In genomic region chr14:70096866-70097265, GRCh38 we compare ENCODE assay signal across 12 cellular contexts.
A peak's percentile ranks its signal among the peaks of the same experiment; 100 is the strongest.
DNase-seq lines count a peak whose midpoint lies in the region.
"Had no signal": no experiment of that assay in that cellular context is flagged by ENCODE, and none has a peak within 500 bp of the region (broad histone marks: within the 10 kb centered on the region; RNA-seq: fewer than 3 reads in every experiment).

No MANE protein-coding gene starts in this region.

- H3K36me3 Mint-ChIP-seq in CD8-positive, alpha-beta memory T cell = no peaks in the 10 kb centered on the region

- no peaks in the 10 kb centered on the region for H3K36me3 ChIP-seq in CD8-positive, alpha-beta memory T cell (ENCODE audit: insufficient read depth, low read length)

- no peaks in the 10 kb centered on the region for H3K9me3 ChIP-seq in CD8-positive, alpha-beta memory T cell (ENCODE audit: low read length)

- POLR2A ChIA-PET in CD8-positive, alpha-beta memory T cell (lab: Charles Lee) = no interaction called here

- H3K27ac Mint-ChIP-seq in CD8-positive, alpha-beta memory T cell = peak overlapping the region in 1 of 8 donors; percentile 23

- H3K4me1 Mint-ChIP-seq in CD8-positive, alpha-beta memory T cell = no peaks in the 10 kb centered on the region

- no peak overlapping the region for H3K4me3 ChIP-seq in CD8-positive, alpha-beta memory T cell (ENCODE audit: low read length)

- H3K27me3 ChIP-seq in CD8-positive, alpha-beta memory T cell (ENCODE audit: insufficient read depth, low read length, poor library complexity, severe bottlenecking) = peaks cover 4% of the 10 kb centered on the region

- no peak overlapping the region for H3K27ac ChIP-seq in CD8-positive, alpha-beta memory T cell (ENCODE audit: low read depth, low read length)

- DNase-seq in NCI-H2196 treated with DMSO at 0.1 percent for 48 hours (lab: John Stamatoyannopoulos, UW; ENCODE audit: unreplicated experiment) (peak; percentile 13), NCI-H2196 (lab: John Stamatoyannopoulos, UW; ENCODE audit: unreplicated experiment) (no peak), NCI-H524 (lab: John Stamatoyannopoulos, UW) (peak; percentile 30 to 77), ecto neural progenitor cell (ENCODE audit: low spot score) (peak; percentile 62), retina (peak; percentile 31), NCI-H2029 (lab: John Stamatoyannopoulos, UW) (no peak)
- DNase-seq in effector CD8-positive, alpha-beta T cell (lab: John Stamatoyannopoulos, UW) = no peak
- no peak for DNase-seq in CD8-positive, alpha-beta memory T cell
- DNase-seq: activated CD4-positive, alpha-beta T cell treated with anti-CD3 and anti-CD28 coated beads for 48 hours; AML-193; NCI-H226; stimulated activated naive CD4-positive, alpha-beta T cell treated with Interleukin-2 at 50 U/mL for 16 hours had no signal

- CTCF ChIA-PET in CD8-positive, alpha-beta memory T cell (lab: Charles Lee) = no interaction called here

- no peaks in the 10 kb centered on the region for H3K4me1 ChIP-seq in CD8-positive, alpha-beta memory T cell (ENCODE audit: insufficient read depth, low read length)

- H3K27me3 Mint-ChIP-seq in CD8-positive, alpha-beta memory T cell = peaks cover 24 to 53% of the 10 kb centered on the region in 2 donors

- peaks cover 0 to 2% (median 0%) of the 10 kb centered on the region in 5 donors for H3K9me3 Mint-ChIP-seq in CD8-positive, alpha-beta memory T cell

- H3K4me3 Mint-ChIP-seq in CD8-positive, alpha-beta memory T cell = no peak overlapping the region

Comparison
In these comparisons a context has a peak if more than half of its experiments do, and no peak if none do; other contexts are left out.
1. DNase-seq: peak in NCI-H2196 treated with DMSO at 0.1 percent for 48 hours (single experiment), NCI-H524 (2 of 2), ecto neural progenitor cell (single experiment) and retina (single experiment); none in NCI-H2196 (single experiment), NCI-H2029 (single experiment), effector CD8-positive, alpha-beta T cell (single experiment) and CD8-positive, alpha-beta memory T cell (0 of 5).